ENCODE assay signal across 1 cellular context in the genomic region with DNA sequence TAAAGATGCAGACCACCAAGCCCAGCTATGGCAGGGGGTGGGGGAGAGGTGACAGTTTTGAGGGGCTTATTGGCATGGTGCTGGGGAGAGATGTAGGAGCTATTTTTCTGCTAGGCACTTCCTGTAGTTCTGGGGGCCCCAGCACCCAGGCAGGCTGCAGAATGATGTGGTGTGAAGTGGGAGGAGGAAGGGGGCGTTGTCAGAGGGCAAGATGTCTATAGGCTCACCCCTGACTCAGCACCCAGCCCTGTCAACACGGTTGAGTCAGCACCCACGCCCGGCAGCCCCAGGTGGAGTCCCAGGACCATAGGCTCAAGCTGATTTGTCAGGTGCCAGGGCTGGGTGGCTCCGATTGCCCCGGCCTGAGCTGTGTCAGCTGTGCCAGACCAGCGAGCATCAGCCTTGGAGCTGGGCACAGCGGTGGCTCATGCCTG.
A peak's percentile ranks its signal among the peaks of the same experiment; 100 is the strongest.
TF ChIP-seq lines count a peak whose summit lies in the region.

No MANE protein-coding gene starts in this region.

TF ChIP-seq in K562, 482 proteins besides CTCF, POLR2A, EP300 and RAD21 (continued from another document and continues in another):
- TF ChIP-seq, protein P1, sequence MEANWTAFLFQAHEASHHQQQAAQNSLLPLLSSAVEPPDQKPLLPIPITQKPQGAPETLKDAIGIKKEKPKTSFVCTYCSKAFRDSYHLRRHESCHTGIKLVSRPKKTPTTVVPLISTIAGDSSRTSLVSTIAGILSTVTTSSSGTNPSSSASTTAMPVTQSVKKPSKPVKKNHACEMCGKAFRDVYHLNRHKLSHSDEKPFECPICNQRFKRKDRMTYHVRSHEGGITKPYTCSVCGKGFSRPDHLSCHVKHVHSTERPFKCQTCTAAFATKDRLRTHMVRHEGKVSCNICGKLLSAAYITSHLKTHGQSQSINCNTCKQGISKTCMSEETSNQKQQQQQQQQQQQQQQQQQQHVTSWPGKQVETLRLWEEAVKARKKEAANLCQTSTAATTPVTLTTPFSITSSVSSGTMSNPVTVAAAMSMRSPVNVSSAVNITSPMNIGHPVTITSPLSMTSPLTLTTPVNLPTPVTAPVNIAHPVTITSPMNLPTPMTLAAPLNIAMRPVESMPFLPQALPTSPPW (CRISPR knock-in tag; IDR thresholded peaks at IDR 0.05): peak; percentile 36; the same call in 1 of the 2 replicates
- TF ChIP-seq ZNF79 (CRISPR knock-in tag; IDR thresholded peaks at IDR 0.05; ENCODE audit: low read depth): no peak
- no peak for TF ChIP-seq KDM1A (IDR thresholded peaks at IDR 0.05)
- no peak for TF ChIP-seq CAMTA2 (CRISPR knock-in tag; conservative IDR thresholded peaks at IDR 0.05)
- TF ChIP-seq DACH1 (IDR thresholded peaks at IDR 0.05; ENCODE audit: partially characterized antibody): no peak
- TF ChIP-seq ESRRB (CRISPR knock-in tag; IDR thresholded peaks at IDR 0.05; ENCODE audit: borderline replicate concordance): no peak
- TF ChIP-seq U2AF1 (optimal IDR thresholded peaks at IDR 0.05; ENCODE audit: low read depth, low read length): no peak
- peak; percentile 42 for TF ChIP-seq CBFA2T2 (conservative IDR thresholded peaks at IDR 0.05)
- TF ChIP-seq MAFG (tag; conservative IDR thresholded peaks at IDR 0.05): peak; percentile 65
- TF ChIP-seq SNIP1 (IDR thresholded peaks at IDR 0.05; ENCODE audit: low read depth): no peak
- TF ChIP-seq, protein P2, sequence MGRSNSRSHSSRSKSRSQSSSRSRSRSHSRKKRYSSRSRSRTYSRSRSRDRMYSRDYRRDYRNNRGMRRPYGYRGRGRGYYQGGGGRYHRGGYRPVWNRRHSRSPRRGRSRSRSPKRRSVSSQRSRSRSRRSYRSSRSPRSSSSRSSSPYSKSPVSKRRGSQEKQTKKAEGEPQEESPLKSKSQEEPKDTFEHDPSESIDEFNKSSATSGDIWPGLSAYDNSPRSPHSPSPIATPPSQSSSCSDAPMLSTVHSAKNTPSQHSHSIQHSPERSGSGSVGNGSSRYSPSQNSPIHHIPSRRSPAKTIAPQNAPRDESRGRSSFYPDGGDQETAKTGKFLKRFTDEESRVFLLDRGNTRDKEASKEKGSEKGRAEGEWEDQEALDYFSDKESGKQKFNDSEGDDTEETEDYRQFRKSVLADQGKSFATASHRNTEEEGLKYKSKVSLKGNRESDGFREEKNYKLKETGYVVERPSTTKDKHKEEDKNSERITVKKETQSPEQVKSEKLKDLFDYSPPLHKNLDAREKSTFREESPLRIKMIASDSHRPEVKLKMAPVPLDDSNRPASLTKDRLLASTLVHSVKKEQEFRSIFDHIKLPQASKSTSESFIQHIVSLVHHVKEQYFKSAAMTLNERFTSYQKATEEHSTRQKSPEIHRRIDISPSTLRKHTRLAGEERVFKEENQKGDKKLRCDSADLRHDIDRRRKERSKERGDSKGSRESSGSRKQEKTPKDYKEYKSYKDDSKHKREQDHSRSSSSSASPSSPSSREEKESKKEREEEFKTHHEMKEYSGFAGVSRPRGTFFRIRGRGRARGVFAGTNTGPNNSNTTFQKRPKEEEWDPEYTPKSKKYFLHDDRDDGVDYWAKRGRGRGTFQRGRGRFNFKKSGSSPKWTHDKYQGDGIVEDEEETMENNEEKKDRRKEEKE (IDR thresholded peaks at IDR 0.05; ENCODE audit: borderline replicate concordance in 1 of 2, control insufficient read depth in 1 of 2, low read depth in 2 of 2, low read length in 1 of 2): no peak
- TF ChIP-seq, protein P3, sequence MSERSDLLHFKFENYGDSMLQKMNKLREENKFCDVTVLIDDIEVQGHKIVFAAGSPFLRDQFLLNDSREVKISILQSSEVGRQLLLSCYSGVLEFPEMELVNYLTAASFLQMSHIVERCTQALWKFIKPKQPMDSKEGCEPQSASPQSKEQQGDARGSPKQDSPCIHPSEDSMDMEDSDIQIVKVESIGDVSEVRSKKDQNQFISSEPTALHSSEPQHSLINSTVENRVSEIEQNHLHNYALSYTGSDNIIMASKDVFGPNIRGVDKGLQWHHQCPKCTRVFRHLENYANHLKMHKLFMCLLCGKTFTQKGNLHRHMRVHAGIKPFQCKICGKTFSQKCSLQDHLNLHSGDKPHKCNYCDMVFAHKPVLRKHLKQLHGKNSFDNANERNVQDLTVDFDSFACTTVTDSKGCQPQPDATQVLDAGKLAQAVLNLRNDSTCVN (CRISPR knock-in tag; IDR thresholded peaks at IDR 0.05): no peak
- TF ChIP-seq ZFP1 (CRISPR knock-in tag; IDR thresholded peaks at IDR 0.05): no peak
- no peak for TF ChIP-seq ZNF445 (CRISPR knock-in tag; IDR thresholded peaks at IDR 0.05; ENCODE audit: low read depth)
- TF ChIP-seq BHLHE40 (IDR thresholded peaks at IDR 0.05; ENCODE audit: low read length): peak; percentile 50; the same call in 1 of the 2 replicates
- peak; percentile 56; the same call in 1 of the 2 replicates for TF ChIP-seq JUN (IDR thresholded peaks at IDR 0.05; ENCODE audit: borderline replicate concordance, low read depth, low read length)
- TF ChIP-seq JUN (CRISPR knock-in tag; IDR thresholded peaks at IDR 0.05; ENCODE audit: borderline replicate concordance): no peak
- no peak for TF ChIP-seq HMGN3 (IDR thresholded peaks at IDR 0.05; ENCODE audit: borderline replicate concordance, extremely low read depth, insufficient read length, low read depth, low read length)
- TF ChIP-seq U2AF2 (optimal IDR thresholded peaks at IDR 0.05; ENCODE audit: low read depth, low read length): no peak
- TF ChIP-seq, protein P4, sequence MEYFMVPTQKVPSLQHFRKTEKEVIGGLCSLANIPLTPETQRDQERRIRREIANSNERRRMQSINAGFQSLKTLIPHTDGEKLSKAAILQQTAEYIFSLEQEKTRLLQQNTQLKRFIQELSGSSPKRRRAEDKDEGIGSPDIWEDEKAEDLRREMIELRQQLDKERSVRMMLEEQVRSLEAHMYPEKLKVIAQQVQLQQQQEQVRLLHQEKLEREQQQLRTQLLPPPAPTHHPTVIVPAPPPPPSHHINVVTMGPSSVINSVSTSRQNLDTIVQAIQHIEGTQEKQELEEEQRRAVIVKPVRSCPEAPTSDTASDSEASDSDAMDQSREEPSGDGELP (CRISPR knock-in tag; IDR thresholded peaks at IDR 0.05; ENCODE audit: borderline replicate concordance): peak; percentile 51
- TF ChIP-seq MAFK (IDR thresholded peaks at IDR 0.05; ENCODE audit: low read length): peak; percentile 82
- peak; percentile 65 for TF ChIP-seq CHD4 (IDR thresholded peaks at IDR 0.05; ENCODE audit: insufficient read depth, insufficient replicate concordance, low read depth, low read length, poor library complexity, severe bottlenecking)
- TF ChIP-seq PML (IDR thresholded peaks at IDR 0.05; ENCODE audit: low read length): no peak
- TF ChIP-seq, protein P5, sequence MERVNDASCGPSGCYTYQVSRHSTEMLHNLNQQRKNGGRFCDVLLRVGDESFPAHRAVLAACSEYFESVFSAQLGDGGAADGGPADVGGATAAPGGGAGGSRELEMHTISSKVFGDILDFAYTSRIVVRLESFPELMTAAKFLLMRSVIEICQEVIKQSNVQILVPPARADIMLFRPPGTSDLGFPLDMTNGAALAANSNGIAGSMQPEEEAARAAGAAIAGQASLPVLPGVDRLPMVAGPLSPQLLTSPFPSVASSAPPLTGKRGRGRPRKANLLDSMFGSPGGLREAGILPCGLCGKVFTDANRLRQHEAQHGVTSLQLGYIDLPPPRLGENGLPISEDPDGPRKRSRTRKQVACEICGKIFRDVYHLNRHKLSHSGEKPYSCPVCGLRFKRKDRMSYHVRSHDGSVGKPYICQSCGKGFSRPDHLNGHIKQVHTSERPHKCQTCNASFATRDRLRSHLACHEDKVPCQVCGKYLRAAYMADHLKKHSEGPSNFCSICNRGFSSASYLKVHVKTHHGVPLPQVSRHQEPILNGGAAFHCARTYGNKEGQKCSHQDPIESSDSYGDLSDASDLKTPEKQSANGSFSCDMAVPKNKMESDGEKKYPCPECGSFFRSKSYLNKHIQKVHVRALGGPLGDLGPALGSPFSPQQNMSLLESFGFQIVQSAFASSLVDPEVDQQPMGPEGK (CRISPR knock-in tag; IDR thresholded peaks at IDR 0.05; ENCODE audit: borderline replicate concordance): no peak
- TF ChIP-seq ZKSCAN1 (IDR thresholded peaks at IDR 0.05; ENCODE audit: low read depth, low read length): no peak
- no peak for TF ChIP-seq TEAD4 (IDR thresholded peaks at IDR 0.05; ENCODE audit: low read length)
- TF ChIP-seq TEAD4 (CRISPR knock-in tag; IDR thresholded peaks at IDR 0.05; ENCODE audit: borderline replicate concordance): no peak
- no peak for TF ChIP-seq GATAD2B (IDR thresholded peaks at IDR 0.05; ENCODE audit: borderline replicate concordance)
- TF ChIP-seq YBX1 (IDR thresholded peaks at IDR 0.05): no peak
- TF ChIP-seq BACH1 (tag; IDR thresholded peaks at IDR 0.05): peak; percentile 89
- TF ChIP-seq CXXC5 (CRISPR knock-in tag; IDR thresholded peaks at IDR 0.05): no peak
- TF ChIP-seq, protein P6, sequence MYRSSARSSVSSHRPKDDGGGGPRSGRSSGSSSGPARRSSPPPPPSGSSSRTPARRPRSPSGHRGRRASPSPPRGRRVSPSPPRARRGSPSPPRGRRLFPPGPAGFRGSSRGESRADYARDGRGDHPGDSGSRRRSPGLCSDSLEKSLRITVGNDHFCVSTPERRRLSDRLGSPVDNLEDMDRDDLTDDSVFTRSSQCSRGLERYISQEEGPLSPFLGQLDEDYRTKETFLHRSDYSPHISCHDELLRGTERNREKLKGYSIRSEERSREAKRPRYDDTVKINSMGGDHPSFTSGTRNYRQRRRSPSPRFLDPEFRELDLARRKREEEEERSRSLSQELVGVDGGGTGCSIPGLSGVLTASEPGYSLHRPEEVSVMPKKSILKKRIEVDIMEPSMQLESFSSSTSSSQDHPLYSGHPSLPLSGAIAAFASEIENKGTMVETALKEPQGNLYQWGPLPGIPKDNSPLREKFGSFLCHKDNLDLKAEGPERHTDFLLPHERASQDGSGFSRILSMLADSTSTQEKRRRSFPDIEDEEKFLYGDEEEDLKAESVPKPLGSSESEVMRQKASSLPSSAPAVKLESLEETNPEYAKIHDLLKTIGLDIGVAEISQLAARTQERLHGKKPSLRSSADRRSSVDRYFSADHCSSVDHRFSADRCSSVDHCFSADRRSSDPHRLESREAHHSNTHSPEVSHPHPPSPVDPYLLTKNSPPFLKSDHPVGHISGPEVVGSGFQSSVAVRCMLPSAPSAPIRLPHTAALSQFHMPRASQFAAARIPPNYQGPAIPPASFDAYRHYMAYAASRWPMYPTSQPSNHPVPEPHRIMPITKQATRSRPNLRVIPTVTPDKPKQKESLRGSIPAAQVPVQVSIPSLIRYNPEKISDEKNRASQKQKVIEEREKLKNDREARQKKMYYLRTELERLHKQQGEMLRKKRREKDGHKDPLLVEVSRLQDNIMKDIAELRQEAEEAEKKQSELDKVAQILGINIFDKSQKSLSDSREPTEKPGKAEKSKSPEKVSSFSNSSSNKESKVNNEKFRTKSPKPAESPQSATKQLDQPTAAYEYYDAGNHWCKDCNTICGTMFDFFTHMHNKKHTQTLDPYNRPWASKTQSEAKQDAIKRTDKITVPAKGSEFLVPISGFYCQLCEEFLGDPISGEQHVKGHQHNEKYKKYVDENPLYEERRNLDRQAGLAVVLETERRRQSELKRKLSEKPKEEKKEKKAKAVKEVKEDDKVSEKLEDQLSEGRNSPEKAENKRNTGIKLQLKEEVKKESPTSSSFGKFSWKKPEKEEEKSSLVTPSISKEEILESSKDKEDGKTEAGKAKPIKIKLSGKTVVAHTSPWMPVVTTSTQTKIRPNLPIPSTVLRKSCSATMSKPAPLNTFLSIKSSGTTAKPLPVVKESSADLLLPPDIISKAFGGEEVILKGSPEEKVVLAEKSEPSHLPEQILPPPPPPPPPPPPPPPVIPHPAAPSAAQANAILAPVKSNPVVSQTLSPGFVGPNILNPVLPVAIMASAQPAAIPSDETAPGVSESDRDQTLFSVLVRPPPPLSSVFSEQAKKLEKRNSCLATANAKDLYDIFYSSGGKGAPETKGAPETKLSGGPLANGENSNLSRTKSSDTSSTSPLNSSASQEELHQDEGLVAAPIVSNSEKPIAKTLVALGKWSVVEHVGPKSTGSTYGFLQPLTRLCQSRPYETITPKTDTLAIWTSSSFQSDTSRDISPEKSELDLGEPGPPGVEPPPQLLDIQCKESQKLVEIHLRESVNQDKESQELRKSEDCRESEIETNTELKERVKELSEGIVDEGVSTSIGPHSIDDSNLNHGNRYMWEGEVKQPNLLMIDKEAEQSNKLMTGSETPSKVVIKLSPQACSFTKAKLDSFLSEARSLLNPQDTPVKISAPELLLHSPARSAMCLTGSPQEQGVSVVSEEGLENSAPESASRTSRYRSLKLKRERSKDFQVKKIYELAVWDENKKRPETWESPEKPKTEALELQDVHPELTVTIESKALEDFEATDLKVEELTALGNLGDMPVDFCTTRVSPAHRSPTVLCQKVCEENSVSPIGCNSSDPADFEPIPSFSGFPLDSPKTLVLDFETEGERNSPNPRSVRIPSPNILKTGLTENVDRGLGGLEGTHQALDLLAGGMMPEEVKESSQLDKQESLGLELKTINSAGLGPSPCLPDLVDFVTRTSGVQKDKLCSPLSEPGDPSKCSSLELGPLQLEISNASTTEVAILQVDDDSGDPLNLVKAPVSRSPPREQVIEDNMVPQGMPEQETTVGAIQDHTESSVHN (IDR thresholded peaks at IDR 0.05; ENCODE audit: borderline replicate concordance in 1 of 2, low read depth in 1 of 2): peak in 1 of 2 experiments; percentile 34; a peak in 1 of 4 replicates
- peak; percentile 27; the same call in 1 of the 2 replicates for TF ChIP-seq TCF3 (CRISPR knock-in tag; IDR thresholded peaks at IDR 0.05)
- no peak for TF ChIP-seq BCL6 (CRISPR knock-in tag; IDR thresholded peaks at IDR 0.05)
- TF ChIP-seq RCOR1 (IDR thresholded peaks at IDR 0.05; ENCODE audit: borderline replicate concordance in 1 of 2, low read depth in 2 of 2, low read length in 2 of 2): peak in 1 of 2 experiments; percentile 52; a peak in 1 of 4 replicates
- TF ChIP-seq, protein P7, sequence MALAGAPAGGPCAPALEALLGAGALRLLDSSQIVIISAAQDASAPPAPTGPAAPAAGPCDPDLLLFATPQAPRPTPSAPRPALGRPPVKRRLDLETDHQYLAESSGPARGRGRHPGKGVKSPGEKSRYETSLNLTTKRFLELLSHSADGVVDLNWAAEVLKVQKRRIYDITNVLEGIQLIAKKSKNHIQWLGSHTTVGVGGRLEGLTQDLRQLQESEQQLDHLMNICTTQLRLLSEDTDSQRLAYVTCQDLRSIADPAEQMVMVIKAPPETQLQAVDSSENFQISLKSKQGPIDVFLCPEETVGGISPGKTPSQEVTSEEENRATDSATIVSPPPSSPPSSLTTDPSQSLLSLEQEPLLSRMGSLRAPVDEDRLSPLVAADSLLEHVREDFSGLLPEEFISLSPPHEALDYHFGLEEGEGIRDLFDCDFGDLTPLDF (CRISPR knock-in tag; IDR thresholded peaks at IDR 0.05): no peak
- TF ChIP-seq PHTF2 (CRISPR knock-in tag; IDR thresholded peaks at IDR 0.05): no peak
- no peak for TF ChIP-seq ARID2 (IDR thresholded peaks at IDR 0.05)
- no peak for TF ChIP-seq PCBP1 (IDR thresholded peaks at IDR 0.05; ENCODE audit: low read depth, low read length, poor library complexity, severe bottlenecking)
- TF ChIP-seq ETV5 (CRISPR knock-in tag; IDR thresholded peaks at IDR 0.05; ENCODE audit: low read depth): no peak
- no peak for TF ChIP-seq ATF7 (IDR thresholded peaks at IDR 0.05)
- peak; percentile 76 for TF ChIP-seq JUND (IDR thresholded peaks at IDR 0.05; ENCODE audit: borderline replicate concordance, low read depth, low read length)
- TF ChIP-seq JUND (tag; IDR thresholded peaks at IDR 0.05; ENCODE audit: borderline replicate concordance, low read depth, low read length): peak; percentile 69; the same call in 1 of the 3 replicates
- TF ChIP-seq PHB (CRISPR knock-in tag; IDR thresholded peaks at IDR 0.05): no peak
- TF ChIP-seq HDAC1 (IDR thresholded peaks at IDR 0.05): peak in 1 of 2 experiments; percentile 39; a peak in 1 of 4 replicates
- 0 out of 2 replicates have a peak, but pooled peaks have one; percentile 37 for TF ChIP-seq SPI1 (IDR thresholded peaks at IDR 0.05; ENCODE audit: borderline replicate concordance, low read depth, low read length)
- TF ChIP-seq FOXK2 (conservative IDR thresholded peaks at IDR 0.05 in 1 of 2, IDR thresholded peaks at IDR 0.05 in 1 of 2; ENCODE audit: low read depth in 2 of 2): peak; percentile 49 to 70
- TF ChIP-seq HLTF (IDR thresholded peaks at IDR 0.05): no peak
